8 cellular contexts compared by ENCODE assay signal in the genomic region with DNA sequence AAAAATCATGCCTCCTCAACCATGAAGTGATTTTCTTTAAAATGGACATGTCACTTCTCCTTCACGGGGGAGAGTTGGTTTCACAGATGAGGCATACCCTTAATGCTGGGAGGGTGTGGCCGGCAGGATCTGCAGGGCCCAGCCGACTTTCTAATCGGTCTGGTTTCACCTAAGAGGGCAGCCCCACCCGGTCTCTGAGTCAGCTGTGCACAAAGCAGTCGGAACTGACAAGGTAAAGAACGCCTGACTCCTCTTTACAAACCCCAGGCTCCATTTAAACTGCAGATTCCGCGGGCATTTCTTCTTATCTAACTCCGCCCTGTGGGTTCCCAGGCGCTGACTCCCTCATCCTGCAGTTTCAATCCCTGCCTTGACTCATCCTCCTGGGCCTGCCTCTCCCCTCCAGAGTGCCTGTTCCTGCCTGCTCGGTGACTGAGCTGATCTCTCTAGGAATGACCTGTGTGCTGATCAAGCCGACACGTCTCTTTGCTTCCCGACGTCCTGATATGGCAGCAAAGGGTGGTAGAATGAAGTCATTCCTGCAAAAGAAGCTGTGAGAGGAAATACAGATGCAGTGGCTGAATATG.
A peak's percentile ranks its signal among the peaks of the same experiment; 100 is the strongest.
DNase-seq lines count a peak whose midpoint lies in the region; FAIRE-seq and TF ChIP-seq lines count a peak whose summit lies in the region.

No MANE protein-coding gene starts in this region.

- H3K4me1 Mint-ChIP-seq in mesothelial cell of epicardium: peaks cover 38% of the 10 kb centered on the region

- DNase-seq in ELF-1 (ENCODE audit: low read depth, low spot score) (peak; percentile 97), HPDE6-E6E7 (ENCODE audit: extremely low spot score) (peak; percentile 99), bronchial epithelial cell (ENCODE audit: low read depth) (peak; percentile 100), mesothelial cell of epicardium (ENCODE audit: low spot score in 2 of 2, unreplicated experiment in 2 of 2) (peak in 1 of 2 experiments; percentile 46), NCI-H1930 (lab: John Stamatoyannopoulos, UW) (no peak), NCI-H524 (lab: John Stamatoyannopoulos, UW) (no peak), NCI-H1105 (lab: John Stamatoyannopoulos, UW) (no peak), NCI-H1105 treated with DMSO at 0.1 percent for 48 hours (lab: John Stamatoyannopoulos, UW) (no peak)

- H3K4me3 ChIP-seq in bronchial epithelial cell (ENCODE audit: low read depth, low read length): no peak overlapping the region

- H3K27me3 ChIP-seq in bronchial epithelial cell (ENCODE audit: control insufficient read depth, insufficient read depth, low read length): no peaks in the 10 kb centered on the region

- no peaks in the 10 kb centered on the region for H3K9me3 Mint-ChIP-seq in mesothelial cell of epicardium

- H3K36me3 ChIP-seq in bronchial epithelial cell (ENCODE audit: control insufficient read depth, insufficient read depth, low read length): no peaks in the 10 kb centered on the region

- peaks cover 5% of the 10 kb centered on the region for H3K27me3 Mint-ChIP-seq in mesothelial cell of epicardium (ENCODE audit: low read depth)

- FAIRE-seq in bronchial epithelial cell (lab: Jason Lieb, UNC): peak; percentile 99

- H3K27ac Mint-ChIP-seq in mesothelial cell of epicardium: peak overlapping the region; percentile 4

- TF ChIP-seq CTCF in bronchial epithelial cell (IDR thresholded peaks at IDR 0.05; ENCODE audit: insufficient read depth, low read length, severe bottlenecking) (no peak), mesothelial cell of epicardium (IDR thresholded peaks at IDR 0.05; ENCODE audit: unreplicated experiment) (no peak)

- no peaks in the 10 kb centered on the region for H3K36me3 Mint-ChIP-seq in mesothelial cell of epicardium

- H3K4me3 Mint-ChIP-seq in mesothelial cell of epicardium: peak overlapping the region; percentile 50

Comparison
In these comparisons a context has a peak if more than half of its experiments do, and no peak if none do; other contexts are left out.
1. DNase-seq: peak in ELF-1 (single experiment), HPDE6-E6E7 (single experiment) and bronchial epithelial cell (single experiment); none in NCI-H1930 (0 of 2), NCI-H524 (0 of 2), NCI-H1105 (single experiment) and NCI-H1105 treated with DMSO at 0.1 percent for 48 hours (single experiment).